Comparison of ENCODE assay signal across 8 cellular contexts in genomic region chr1:228405200-228405978, GRCh38. TPM values are rescaled to one million over a fixed set of nuclear protein-coding genes. Genes with fewer than 3 reads are reported as not detected.
A peak's percentile ranks its signal among the peaks of the same experiment; 100 is the strongest.
DNase-seq lines count a peak whose midpoint lies in the region; ATAC-seq, FAIRE-seq and TF ChIP-seq lines count a peak whose summit lies in the region.

No MANE protein-coding gene starts in this region.

- H3K27me3 Mint-ChIP-seq in brain, result peaks cover 7% of the 10 kb centered on the region

- peaks cover 27% of the 10 kb centered on the region for H3K4me1 ChIP-seq in ACC112 (ENCODE audit: control insufficient read depth, insufficient read depth, low read length, unreplicated experiment)

- H2AFZ ChIP-seq in ACC112 (ENCODE audit: low read length, unreplicated experiment), result no peak overlapping the region

- H3K9me3 Mint-ChIP-seq in brain, result no peaks in the 10 kb centered on the region

- peaks cover 74% of the 10 kb centered on the region for H3K79me2 ChIP-seq in ACC112 (ENCODE audit: control insufficient read depth, insufficient read depth, low read length, unreplicated experiment)

- H3K27me3 ChIP-seq in ACC112 (ENCODE audit: insufficient read depth, low read length), result no peaks in the 10 kb centered on the region

- peak overlapping the region; percentile 99 for H3K4me3 ChIP-seq in ACC112 (ENCODE audit: low read depth, low read length)
- H3K4me3 ChIP-seq in HFF-Myc (replicated peaks; ENCODE audit: low read depth, low read length), result peak overlapping the region; percentile 86

- no peak overlapping the region for H3K27ac ChIP-seq in ACC112 (ENCODE audit: low read depth, low read length)

- TF ChIP-seq CTCF in HFF-Myc (IDR thresholded peaks at IDR 0.05; ENCODE audit: low read depth, low read length, missing control alignments) (no peak), brain (conservative IDR thresholded peaks at IDR 0.05) (no peak), GM13976 (IDR thresholded peaks at IDR 0.05; ENCODE audit: borderline replicate concordance, control extremely low read depth, extremely low read depth, insufficient read depth, missing control alignments) (no peak)

- no peak for FAIRE-seq in GM12892 (lab: Jason Lieb, UNC)

- peak overlapping the region; percentile 94 to 99 (median 95) for H3K4me3 Mint-ChIP-seq in brain

- DNase-seq in HFF-Myc (ENCODE audit: extremely low read depth, low read depth) (no peak), mesenteric fat pad (ENCODE audit: low spot score) (peak; percentile 60), GM12892 (ENCODE audit: insufficient read length) (no peak), GM13976 (ENCODE audit: low spot score) (no peak), NCI-H1048 (lab: John Stamatoyannopoulos, UW) (no peak)

- peak overlapping the region; percentile 72 to 95 (median 93) for H3K27ac Mint-ChIP-seq in brain

- TF ChIP-seq POLR2A in GM12892 (IDR thresholded peaks at IDR 0.05; ENCODE audit: low read depth, low read length), result no peak

- in situ Hi-C loops in GM13976 (cut with MboI; ENCODE audit: low sequenced_read_pairs, unreplicated experiment), result no loop called here

- peaks cover 52% of the 10 kb centered on the region for H3K4me1 Mint-ChIP-seq in brain

- peaks cover 2% of the 10 kb centered on the region; the same call in 1 of the 2 replicates for H3K36me3 ChIP-seq in ACC112 (ENCODE audit: insufficient read depth, low read length)

- no peak for ATAC-seq in GM21390 (IDR thresholded peaks at IDR 0.05; ENCODE audit: unreplicated experiment)

- peaks cover 21% of the 10 kb centered on the region for H3K36me3 Mint-ChIP-seq in brain

RNA-seq across cellular contexts. Expression of gene TRIM11, which starts 1.2 kb away (rescaled TPM):
- 21.0 TPM for polyA plus RNA-seq in brain (ENCODE audit: insufficient read depth, low read depth, low replicate concordance)
- 12.2 TPM for total RNA-seq in mesenteric fat pad
- 7.3 TPM for polyA plus RNA-seq in GM12892 (2012; ENCODE audit: missing spikeins)

RNA-seq across cellular contexts. Expression of gene TRIM17, which starts 11.3 kb away (rescaled TPM):
- polyA plus RNA-seq in brain (ENCODE audit: insufficient read depth, low read depth, low replicate concordance), result 0.61 TPM
- total RNA-seq in mesenteric fat pad, result not detected
- 0.55 TPM for polyA plus RNA-seq in GM12892 (2012; ENCODE audit: missing spikeins)
